9 cellular contexts compared by ENCODE assay signal in genomic region chr9:73269430-73270101, GRCh38.
DNase-seq lines count a peak whose midpoint lies in the region; ATAC-seq, FAIRE-seq and TF ChIP-seq lines count a peak whose summit lies in the region.
"Had no signal": no experiment of that assay in that cellular context is flagged by ENCODE, and none has a peak within 500 bp of the region (broad histone marks: within the 10 kb centered on the region; RNA-seq: fewer than 3 reads in every experiment).

No MANE protein-coding gene starts in this region.

- no peaks in the 10 kb centered on the region for H3K36me3 Mint-ChIP-seq in activated CD8-positive, alpha-beta T cell treated with anti-CD3 and anti-CD28 coated beads for 36 hours (ENCODE audit: low read depth)
- H3K36me3 Mint-ChIP-seq in activated CD4-positive, alpha-beta T cell treated with anti-CD3 and anti-CD28 coated beads, Interleukin-2, amount 10 ng/mL, durations not matched to agents 7 days and 5 days (ENCODE audit: low read depth): no peaks in the 10 kb centered on the region

- BruUV-seq in endothelial cell of umbilical vein (replicated peaks; lab: Mats Ljungman, UMichigan): no TSS peak

- H3K27ac ChIP-seq in endothelial cell of umbilical vein (ENCODE audit: insufficient read depth, low read depth, low read length): no peak overlapping the region

- no peaks in the 10 kb centered on the region for H3K9me3 Mint-ChIP-seq in activated CD8-positive, alpha-beta T cell treated with anti-CD3 and anti-CD28 coated beads for 36 hours
- H3K9me3 Mint-ChIP-seq in activated CD4-positive, alpha-beta T cell treated with anti-CD3 and anti-CD28 coated beads, Interleukin-2, amount 10 ng/mL, durations not matched to agents 7 days and 5 days: no peaks in the 10 kb centered on the region

- CTCF ChIA-PET in endothelial cell of umbilical vein (lab: Charles Lee): interaction anchor here (0.7 to 2.2 kb wide), 12 partner anchors 10 to 1374 kb away, joined by 3 to 13 read pairs (median 4); no protein-coding TSS in a partner anchor
- CTCF ChIA-PET in activated CD8-positive, alpha-beta T cell treated with anti-CD3 and anti-CD28 coated beads for 36 hours (lab: Charles Lee): interaction anchor here (1.6 kb wide), 1 partner anchor 68 kb away, joined by 4 read pairs; no protein-coding TSS in a partner anchor
- CTCF ChIA-PET in activated CD4-positive, alpha-beta T cell treated with anti-CD3 and anti-CD28 coated beads, Interleukin-2, amount 10 ng/mL, durations not matched to agents 7 days and 5 days (lab: Charles Lee): interaction anchor here (1.0 kb wide), 1 partner anchor 9 kb away, joined by 3 read pairs; no protein-coding TSS in a partner anchor

- no peak overlapping the region for H3K27ac Mint-ChIP-seq in activated CD8-positive, alpha-beta T cell treated with anti-CD3 and anti-CD28 coated beads for 36 hours
- no peak overlapping the region for H3K27ac Mint-ChIP-seq in activated CD4-positive, alpha-beta T cell treated with anti-CD3 and anti-CD28 coated beads, Interleukin-2, amount 10 ng/mL, durations not matched to agents 7 days and 5 days

- no peaks in the 10 kb centered on the region for H3K9me3 ChIP-seq in endothelial cell of umbilical vein (replicated peaks; ENCODE audit: control insufficient read depth, insufficient read depth, low read length)

- peaks cover 0 to 6% of the 10 kb centered on the region in 2 experiments for H3K27me3 ChIP-seq in endothelial cell of umbilical vein (ENCODE audit: control insufficient read depth in 2 of 2, insufficient read depth in 2 of 2, low read length in 2 of 2)

- H3K4me3 ChIP-seq in endothelial cell of umbilical vein (replicated peaks in 1 of 3; ENCODE audit: insufficient read depth in 1 of 3, low read depth in 1 of 3, low read length in 3 of 3): no peak overlapping the region

- H3K27me3 Mint-ChIP-seq in activated CD8-positive, alpha-beta T cell treated with anti-CD3 and anti-CD28 coated beads for 36 hours: peaks cover 1% of the 10 kb centered on the region
- no peaks in the 10 kb centered on the region for H3K27me3 Mint-ChIP-seq in activated CD4-positive, alpha-beta T cell treated with anti-CD3 and anti-CD28 coated beads, Interleukin-2, amount 10 ng/mL, durations not matched to agents 7 days and 5 days

- no peaks in the 10 kb centered on the region for H4K20me1 ChIP-seq in endothelial cell of umbilical vein (replicated peaks; ENCODE audit: control insufficient read depth, extremely low read depth, insufficient read depth, low read length)

- intact Hi-C loops in endothelial cell of umbilical vein (cut with micrococcal nuclease): loop anchor here (2.0 to 10.0 kb wide), 2 partner anchors 1301 to 1375 kb away; no protein-coding TSS in a partner anchor
- intact Hi-C loops in activated CD8-positive, alpha-beta T cell treated with anti-CD3 and anti-CD28 coated beads for 36 hours (cut with micrococcal nuclease): no loop called here

- dilution Hi-C loops in endothelial cell of umbilical vein (cut with MboI; ENCODE audit: extremely low pct_ligation_motif_present, low sequenced_read_pairs): no loop called here

- H3K4me2 ChIP-seq in endothelial cell of umbilical vein (ENCODE audit: insufficient read depth, low read length): no peak overlapping the region

- no peaks in the 10 kb centered on the region for H3K9me1 ChIP-seq in endothelial cell of umbilical vein (replicated peaks; ENCODE audit: control insufficient read depth, extremely low read depth, insufficient read depth, low read length)

- TF ChIP-seq CTCF in endothelial cell of umbilical vein (IDR thresholded peaks at IDR 0.05; ENCODE audit: extremely low read depth in 1 of 2, insufficient read depth in 1 of 2, low read depth in 1 of 2, low read length in 2 of 2): peak in 1 of 2 donors; percentile 6
- TF ChIP-seq CTCF in activated CD8-positive, alpha-beta T cell treated with anti-CD3 and anti-CD28 coated beads for 36 hours (IDR thresholded peaks at IDR 0.05): no peak

- H3K79me2 ChIP-seq in endothelial cell of umbilical vein (ENCODE audit: control insufficient read depth, insufficient read depth, low read length): no peaks in the 10 kb centered on the region

- POLR2A ChIA-PET in endothelial cell of umbilical vein (lab: Charles Lee): no interaction called here
- POLR2A ChIA-PET in activated CD8-positive, alpha-beta T cell treated with anti-CD3 and anti-CD28 coated beads for 36 hours (lab: Charles Lee): no interaction called here
- POLR2A ChIA-PET in activated CD4-positive, alpha-beta T cell treated with anti-CD3 and anti-CD28 coated beads, Interleukin-2, amount 10 ng/mL, durations not matched to agents 7 days and 5 days (lab: Charles Lee): no interaction called here

- no peak for TF ChIP-seq POLR2A in endothelial cell of umbilical vein (IDR thresholded peaks at IDR 0.05; ENCODE audit: low read depth, low read length)

- FAIRE-seq in endothelial cell of umbilical vein (lab: Jason Lieb, UNC): peak; percentile 44

- H3K4me3 Mint-ChIP-seq in activated CD8-positive, alpha-beta T cell treated with anti-CD3 and anti-CD28 coated beads for 36 hours: no peak overlapping the region
- no peak overlapping the region for H3K4me3 Mint-ChIP-seq in activated CD4-positive, alpha-beta T cell treated with anti-CD3 and anti-CD28 coated beads, Interleukin-2, amount 10 ng/mL, durations not matched to agents 7 days and 5 days

- DNase-seq in NCI-H1105 treated with DMSO at 0.1 percent for 48 hours (lab: John Stamatoyannopoulos, UW) (peak; percentile 23), NCI-H1105 (lab: John Stamatoyannopoulos, UW) (no peak), NCI-H69 (lab: John Stamatoyannopoulos, UW) (peak; percentile 46), endothelial cell of umbilical vein (ENCODE audit: low read depth, low spot score) (peak; percentile 13), pons (ENCODE audit: low spot score) (peak; percentile 60), NCI-H446 (lab: John Stamatoyannopoulos, UW) (no peak)
- DNase-seq in activated CD8-positive, alpha-beta T cell treated with anti-CD3 and anti-CD28 coated beads for 36 hours: no peak
- no peak for DNase-seq in activated CD4-positive, alpha-beta T cell treated with anti-CD3 and anti-CD28 coated beads, Interleukin-2, amount 10 ng/mL, durations not matched to agents 7 days and 5 days
- DNase-seq: T-helper 2 cell had no signal

- peaks cover 5% of the 10 kb centered on the region for H3K4me1 ChIP-seq in endothelial cell of umbilical vein (ENCODE audit: control insufficient read depth, extremely low read depth, insufficient read depth, low read length)

- H3K36me3 ChIP-seq in endothelial cell of umbilical vein (ENCODE audit: control insufficient read depth in 2 of 2, extremely low read depth in 1 of 2, insufficient read depth in 2 of 2, low read length in 2 of 2): no peaks in the 10 kb centered on the region

- no peak for ATAC-seq in activated CD8-positive, alpha-beta T cell treated with anti-CD3 and anti-CD28 coated beads for 36 hours

- H2AFZ ChIP-seq in endothelial cell of umbilical vein (ENCODE audit: low read depth, low read length): no peak overlapping the region

- no peaks in the 10 kb centered on the region for H3K4me1 Mint-ChIP-seq in activated CD8-positive, alpha-beta T cell treated with anti-CD3 and anti-CD28 coated beads for 36 hours (ENCODE audit: low read depth)
- H3K4me1 Mint-ChIP-seq in activated CD4-positive, alpha-beta T cell treated with anti-CD3 and anti-CD28 coated beads, Interleukin-2, amount 10 ng/mL, durations not matched to agents 7 days and 5 days: no peaks in the 10 kb centered on the region

- H3K9ac ChIP-seq in endothelial cell of umbilical vein (replicated peaks; ENCODE audit: extremely low read depth, insufficient read depth, low read length): no peak overlapping the region

TF ChIP-seq in endothelial cell of umbilical vein, 7 proteins besides CTCF, POLR2A, EP300 and RAD21:
- TF ChIP-seq JUN (IDR thresholded peaks at IDR 0.05; ENCODE audit: borderline replicate concordance, insufficient read depth, insufficient read length, low read depth) (no peak), EZH2 (IDR thresholded peaks at IDR 0.05; ENCODE audit: borderline replicate concordance, low read depth, low read length, severe bottlenecking) (no peak)

Comparison
In these comparisons a context has a peak if more than half of its experiments do, and no peak if none do; other contexts are left out.
1. DNase-seq: peak in NCI-H1105 treated with DMSO at 0.1 percent for 48 hours (single experiment), NCI-H69 (single experiment), endothelial cell of umbilical vein (single experiment) and pons (single experiment); none in NCI-H1105 (single experiment), activated CD8-positive, alpha-beta T cell treated with anti-CD3 and anti-CD28 coated beads for 36 hours (single experiment), activated CD4-positive, alpha-beta T cell treated with anti-CD3 and anti-CD28 coated beads, Interleukin-2, amount 10 ng/mL, durations not matched to agents 7 days and 5 days (single experiment) and NCI-H446 (0 of 2).